In genomic region chr3:47140973-47141461, GRCh38 we compare ENCODE assay signal across 8 cellular contexts. TPM values are rescaled to one million over a fixed set of nuclear protein-coding genes. Genes with fewer than 3 reads are reported as not detected.
DNase-seq lines count a peak whose midpoint lies in the region; ATAC-seq and TF ChIP-seq lines count a peak whose summit lies in the region.
"Not testable (repeated sequence)": the region's sequence is repeated elsewhere in the genome, so short reads cannot be mapped to it uniquely, and the experiment has no call there.

No MANE protein-coding gene starts in this region.

- H3K27ac ChIP-seq in neutrophil, result peak overlapping the region; percentile 79

- intact Hi-C loops in activated CD4-positive, alpha-beta T cell treated with anti-CD3 and anti-CD28 coated beads, Interleukin-2, amount 10 ng/mL, durations not matched to agents 24 days and 14 days (cut with micrococcal nuclease), result not testable (repeated sequence)

- H3K4me1 Mint-ChIP-seq in activated CD4-positive, alpha-beta T cell treated with anti-CD3 and anti-CD28 coated beads, Interleukin-2, amount 10 ng/mL, durations not matched to agents 24 days and 14 days, result peaks cover 26% of the 10 kb centered on the region

- TF ChIP-seq CTCF in epithelial cell of proximal tubule (conservative IDR thresholded peaks at IDR 0.05; ENCODE audit: low read depth, low read length); neutrophil (IDR thresholded peaks at IDR 0.05): not testable (repeated sequence)

- not testable (repeated sequence) for H3K27me3 Mint-ChIP-seq in activated CD4-positive, alpha-beta T cell treated with anti-CD3 and anti-CD28 coated beads, Interleukin-2, amount 10 ng/mL, durations not matched to agents 24 days and 14 days

- ATAC-seq in GM18909 (IDR thresholded peaks at IDR 0.05; ENCODE audit: poor library complexity, unreplicated experiment) (peak; percentile 88), GM21619 (IDR thresholded peaks at IDR 0.05; ENCODE audit: unreplicated experiment) (peak; percentile 92), HG03060 (IDR thresholded peaks at IDR 0.05; ENCODE audit: low read depth, unreplicated experiment) (peak; percentile 82)

- DNase-seq in DMS53 (lab: John Stamatoyannopoulos, UW) (peak; percentile 55), epithelial cell of proximal tubule (ENCODE audit: low read depth) (peak; percentile 51)
- DNase-seq in Jurkat, Clone E6-1 (ENCODE audit: low read depth, low spot score), result peak; percentile 63
- not testable (repeated sequence) for DNase-seq in activated CD4-positive, alpha-beta T cell treated with anti-CD3 and anti-CD28 coated beads, Interleukin-2, amount 10 ng/mL, durations not matched to agents 24 days and 14 days

- H3K4me3 ChIP-seq in Jurkat, Clone E6-1 (ENCODE audit: low read length); epithelial cell of proximal tubule (ENCODE audit: low read depth, low read length); neutrophil (ENCODE audit: low read depth in 1 of 2, low read length in 1 of 2): not testable (repeated sequence)

- peak overlapping the region; percentile 51 for H3K4me3 Mint-ChIP-seq in activated CD4-positive, alpha-beta T cell treated with anti-CD3 and anti-CD28 coated beads, Interleukin-2, amount 10 ng/mL, durations not matched to agents 24 days and 14 days

- H3K9me3 ChIP-seq in neutrophil, result not testable (repeated sequence)

- peaks cover 31% of the 10 kb centered on the region in 2 experiments for H3K4me1 ChIP-seq in neutrophil (ENCODE audit: control insufficient read depth in 1 of 2, insufficient read depth in 1 of 2, low read depth in 1 of 2, low read length in 1 of 2)

- not testable (repeated sequence) for H3K9me3 Mint-ChIP-seq in activated CD4-positive, alpha-beta T cell treated with anti-CD3 and anti-CD28 coated beads, Interleukin-2, amount 10 ng/mL, durations not matched to agents 24 days and 14 days

- not testable (repeated sequence) for H3K36me3 Mint-ChIP-seq in activated CD4-positive, alpha-beta T cell treated with anti-CD3 and anti-CD28 coated beads, Interleukin-2, amount 10 ng/mL, durations not matched to agents 24 days and 14 days (ENCODE audit: low read depth)

- peak overlapping the region; percentile 68 for H3K27ac Mint-ChIP-seq in activated CD4-positive, alpha-beta T cell treated with anti-CD3 and anti-CD28 coated beads, Interleukin-2, amount 10 ng/mL, durations not matched to agents 24 days and 14 days

- H3K36me3 ChIP-seq in neutrophil, result not testable (repeated sequence)

- not testable (repeated sequence) for H3K27me3 ChIP-seq in neutrophil

RNA-seq across cellular contexts. Expression of gene SETD2, which starts 22.9 kb away (rescaled TPM):
- 27.0 TPM for polyA plus RNA-seq in Jurkat, Clone E6-1 (2012; ENCODE audit: insufficient read depth, insufficient read length)
- total RNA-seq in activated CD4-positive, alpha-beta T cell treated with anti-CD3 and anti-CD28 coated beads, Interleukin-2, amount 10 ng/mL, durations not matched to agents 24 days and 14 days, result 41.5 and 42.0 TPM in 2 replicates
- total RNA-seq in epithelial cell of proximal tubule, result 17.4 and 21.3 TPM in 2 replicates
